ENCODE assay signal across 31 cellular contexts in genomic region chr12:132266370-132266769, GRCh38.
"Had no signal": no experiment of that assay in that cellular context is flagged by ENCODE, and none has a peak within 500 bp of the region (broad histone marks: within the 10 kb centered on the region; RNA-seq: fewer than 3 reads in every experiment).

No MANE protein-coding gene starts in this region.

- H3K9me3 ChIP-seq: esophagus muscularis mucosa, gastrocnemius medialis had no signal

- ATAC-seq: activated CD4-positive, CD25-positive, alpha-beta regulatory T cell treated with anti-CD3 and anti-CD28 coated beads, Interleukin-2, amount 50 U/mL, for 24 hours; activated CD8-positive, alpha-beta T cell treated with anti-CD3 and anti-CD28 coated beads for 36 hours; activated T-cell treated with anti-CD3 and anti-CD28 coated beads, Interleukin-2, amount 50 U/mL, for 4 hours; activated T-helper 17 cell treated with anti-CD3 and anti-CD28 coated beads, Interleukin-2, amount 50 U/mL, for 72 hours; effector memory CD8-positive, alpha-beta T cell; foreskin keratinocyte; gastrocnemius medialis; T-helper 17 cell had no signal

- H3K36me3 ChIP-seq: brain microvascular endothelial cell, esophagus muscularis mucosa, gastrocnemius medialis, WERI-Rb-1 had no signal

- H3K4me3 ChIP-seq: esophagus muscularis mucosa, gastrocnemius medialis had no signal

- FAIRE-seq: astrocyte, bronchial epithelial cell, colon had no signal

- H3K4me1 ChIP-seq: esophagus muscularis mucosa, foreskin keratinocyte, gastrocnemius medialis had no signal

- DNase-seq: activated B cell treated with CpG ODN at 0.5 μM for 24 hours; activated CD4-positive, alpha-beta T cell treated with anti-CD3 and anti-CD28 coated beads for 48 hours; activated CD4-positive, alpha-beta T cell treated with anti-CD3 and anti-CD28 coated beads, Interleukin-2, amount 50 U/mL, for 1 hour; activated CD4-positive, alpha-beta T cell treated with anti-CD3 and anti-CD28 coated beads, Interleukin-2, amount 50 U/mL, for 48 hours; activated CD8-positive, alpha-beta memory T cell treated with anti-CD3 and anti-CD28 coated beads for 24 hours; activated CD8-positive, alpha-beta T cell treated with anti-CD3 and anti-CD28 coated beads for 36 hours; activated effector memory CD4-positive, alpha-beta T cell treated with Interleukin-2 at 50 U/mL for 16 hours; activated gamma-delta T cell treated with Interleukin-2 at 50 U/mL for 16 hours; activated naive CD4-positive, alpha-beta T cell treated with anti-CD3 and anti-CD28 coated beads, Interleukin-2, amount 50 U/mL, for 16 hours; activated naive CD4-positive, alpha-beta T cell treated with Interleukin-2 at 50 U/mL for 16 hours; activated T-cell treated with anti-CD3 and anti-CD28 coated beads, Interleukin-2, amount 50 U/mL, for 4 hours; amniotic stem cell; anterior cingulate cortex; brain microvascular endothelial cell; cortex of kidney; dermis blood vessel endothelial cell; effector CD4-positive, alpha-beta T cell; effector memory CD8-positive, alpha-beta T cell; erythroblast; foreskin keratinocyte; gastrocnemius medialis; T-helper 1 cell; T-helper 17 cell; T1000; WERI-Rb-1 had no signal

- H3K27ac ChIP-seq: brain microvascular endothelial cell, esophagus muscularis mucosa, foreskin keratinocyte, gastrocnemius medialis, WERI-Rb-1 had no signal

- H3K27me3 ChIP-seq: foreskin keratinocyte had no signal
